1 cellular context compared by ENCODE assay signal in genomic region chr6:122609881-122610689, GRCh38.
TF ChIP-seq lines count a peak whose summit lies in the region.

A gene with protein sequence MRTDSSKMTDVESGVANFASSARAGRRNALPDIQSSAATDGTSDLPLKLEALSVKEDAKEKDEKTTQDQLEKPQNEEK (plus strand): TSS chr6:122610405. CDS start chr6:122717795, 107,390 bp downstream.

TF ChIP-seq in HepG2, 621 proteins besides CTCF, POLR2A, EP300 and RAD21 (continued from another document and continues in another):
- TF ChIP-seq ZBTB10 (CRISPR knock-in tag; IDR thresholded peaks at IDR 0.05; ENCODE audit: borderline replicate concordance) (no peak), ZNF883 (CRISPR knock-in tag; IDR thresholded peaks at IDR 0.05; ENCODE audit: not compliant biosample characterization) (peak; percentile 93), ZBTB7B (CRISPR knock-in tag; IDR thresholded peaks at IDR 0.05) (0 out of 2 replicates have a peak, but pooled peaks have one; percentile 52), POGK (CRISPR knock-in tag; conservative IDR thresholded peaks at IDR 0.05) (0 out of 2 replicates have a peak, but pooled peaks have one; percentile 40), SP140L (CRISPR knock-in tag; IDR thresholded peaks at IDR 0.05; ENCODE audit: borderline replicate concordance) (no peak), HINFP (CRISPR knock-in tag; IDR thresholded peaks at IDR 0.05; ENCODE audit: low read depth) (0 out of 2 replicates have a peak, but pooled peaks have one; percentile 46), ZNF235 (CRISPR knock-in tag; IDR thresholded peaks at IDR 0.05; ENCODE audit: borderline replicate concordance) (no peak), ZNF83 (CRISPR knock-in tag; IDR thresholded peaks at IDR 0.05; ENCODE audit: borderline replicate concordance) (no peak), ZSCAN20 (CRISPR knock-in tag; IDR thresholded peaks at IDR 0.05; ENCODE audit: borderline replicate concordance) (no peak), REL (CRISPR knock-in tag; conservative IDR thresholded peaks at IDR 0.05) (0 out of 2 replicates have a peak, but pooled peaks have one; percentile 34), ZNF570 (CRISPR knock-in tag; IDR thresholded peaks at IDR 0.05; ENCODE audit: borderline replicate concordance) (no peak), ZFP90 (CRISPR knock-in tag; IDR thresholded peaks at IDR 0.05; ENCODE audit: borderline replicate concordance) (no peak; the same call in 1 of the 2 replicates), CBX5 (CRISPR knock-in tag; IDR thresholded peaks at IDR 0.05; ENCODE audit: borderline replicate concordance) (no peak; the same call in 1 of the 2 replicates), SETDB1 (CRISPR knock-in tag; IDR thresholded peaks at IDR 0.05; ENCODE audit: borderline replicate concordance) (no peak), GRHL1 (CRISPR knock-in tag; conservative IDR thresholded peaks at IDR 0.05) (no peak), TSC22D2 (CRISPR knock-in tag; IDR thresholded peaks at IDR 0.05; ENCODE audit: borderline replicate concordance) (no peak), MAX (IDR thresholded peaks at IDR 0.05) (peak; percentile 38; the same call in 1 of the 2 replicates), ZNF562 (CRISPR knock-in tag; IDR thresholded peaks at IDR 0.05; ENCODE audit: borderline replicate concordance) (no peak; the same call in 1 of the 2 replicates), ZNF432 (CRISPR knock-in tag; IDR thresholded peaks at IDR 0.05; ENCODE audit: borderline replicate concordance) (no peak), ZFAT (CRISPR knock-in tag; conservative IDR thresholded peaks at IDR 0.05) (no peak), JUNB (CRISPR knock-in tag; IDR thresholded peaks at IDR 0.05; ENCODE audit: borderline replicate concordance) (0 out of 2 replicates have a peak, but pooled peaks have one; percentile 24), ZNF615 (CRISPR knock-in tag; IDR thresholded peaks at IDR 0.05; ENCODE audit: borderline replicate concordance) (no peak), ZNF230 (CRISPR knock-in tag; IDR thresholded peaks at IDR 0.05) (no peak), BHLHE40 (IDR thresholded peaks at IDR 0.05; ENCODE audit: low read length) (peak; percentile 66), ZNF629 (CRISPR knock-in tag; conservative IDR thresholded peaks at IDR 0.05) (no peak), DNMT1 (CRISPR knock-in tag; IDR thresholded peaks at IDR 0.05) (no peak), ZNF572 (CRISPR knock-in tag; IDR thresholded peaks at IDR 0.05) (no peak), AHR (CRISPR knock-in tag; IDR thresholded peaks at IDR 0.05) (no peak), ZNF564 (CRISPR knock-in tag; IDR thresholded peaks at IDR 0.05) (peak; percentile 91), TARDBP (CRISPR knock-in tag; IDR thresholded peaks at IDR 0.05) (0 out of 2 replicates have a peak, but pooled peaks have one; percentile 22), GATAD1 (CRISPR knock-in tag; IDR thresholded peaks at IDR 0.05) (0 out of 2 replicates have a peak, but pooled peaks have one; percentile 13), ZNF530 (CRISPR knock-in tag; IDR thresholded peaks at IDR 0.05; ENCODE audit: low read depth) (no peak), ZNF556 (CRISPR knock-in tag; IDR thresholded peaks at IDR 0.05; ENCODE audit: borderline replicate concordance) (peak; percentile 87), PITX1 (CRISPR knock-in tag; IDR thresholded peaks at IDR 0.05) (no peak), TOPORS (CRISPR knock-in tag; IDR thresholded peaks at IDR 0.05) (0 out of 2 replicates have a peak, but pooled peaks have one; percentile 21), DMAP1 (CRISPR knock-in tag; IDR thresholded peaks at IDR 0.05) (peak; percentile 33; the same call in 1 of the 2 replicates), ZNF616 (CRISPR knock-in tag; IDR thresholded peaks at IDR 0.05; ENCODE audit: low read depth) (no peak), SUZ12 (IDR thresholded peaks at IDR 0.05; ENCODE audit: low read depth, low read length) (no peak), ZNF816 (CRISPR knock-in tag; IDR thresholded peaks at IDR 0.05; ENCODE audit: borderline replicate concordance) (no peak), TCF12 (IDR thresholded peaks at IDR 0.05) (no peak), TCF12 (CRISPR knock-in tag; IDR thresholded peaks at IDR 0.05) (no peak), ZNF670 (CRISPR knock-in tag; IDR thresholded peaks at IDR 0.05; ENCODE audit: borderline replicate concordance) (peak; percentile 55; the same call in 1 of the 2 replicates)
- TF ChIP-seq, protein P1, sequence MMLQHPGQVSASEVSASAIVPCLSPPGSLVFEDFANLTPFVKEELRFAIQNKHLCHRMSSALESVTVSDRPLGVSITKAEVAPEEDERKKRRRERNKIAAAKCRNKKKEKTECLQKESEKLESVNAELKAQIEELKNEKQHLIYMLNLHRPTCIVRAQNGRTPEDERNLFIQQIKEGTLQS (CRISPR knock-in tag; IDR thresholded peaks at IDR 0.05), result 0 out of 2 replicates have a peak, but pooled peaks have one; percentile 36
- TF ChIP-seq, protein P2, sequence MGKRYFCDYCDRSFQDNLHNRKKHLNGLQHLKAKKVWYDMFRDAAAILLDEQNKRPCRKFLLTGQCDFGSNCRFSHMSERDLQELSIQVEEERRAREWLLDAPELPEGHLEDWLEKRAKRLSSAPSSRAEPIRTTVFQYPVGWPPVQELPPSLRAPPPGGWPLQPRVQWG (CRISPR knock-in tag; IDR thresholded peaks at IDR 0.05; ENCODE audit: borderline replicate concordance, low read depth), result no peak
- TF ChIP-seq, protein P3, sequence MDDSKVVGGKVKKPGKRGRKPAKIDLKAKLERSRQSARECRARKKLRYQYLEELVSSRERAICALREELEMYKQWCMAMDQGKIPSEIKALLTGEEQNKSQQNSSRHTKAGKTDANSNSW (CRISPR knock-in tag; IDR thresholded peaks at IDR 0.05; ENCODE audit: borderline replicate concordance), result no peak; the same call in 1 of the 2 replicates
- TF ChIP-seq, protein P4, sequence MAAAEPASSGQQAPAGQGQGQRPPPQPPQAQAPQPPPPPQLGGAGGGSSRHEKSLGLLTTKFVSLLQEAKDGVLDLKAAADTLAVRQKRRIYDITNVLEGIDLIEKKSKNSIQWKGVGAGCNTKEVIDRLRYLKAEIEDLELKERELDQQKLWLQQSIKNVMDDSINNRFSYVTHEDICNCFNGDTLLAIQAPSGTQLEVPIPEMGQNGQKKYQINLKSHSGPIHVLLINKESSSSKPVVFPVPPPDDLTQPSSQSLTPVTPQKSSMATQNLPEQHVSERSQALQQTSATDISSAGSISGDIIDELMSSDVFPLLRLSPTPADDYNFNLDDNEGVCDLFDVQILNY (CRISPR knock-in tag; conservative IDR thresholded peaks at IDR 0.05), result no peak
- TF ChIP-seq, protein P5, sequence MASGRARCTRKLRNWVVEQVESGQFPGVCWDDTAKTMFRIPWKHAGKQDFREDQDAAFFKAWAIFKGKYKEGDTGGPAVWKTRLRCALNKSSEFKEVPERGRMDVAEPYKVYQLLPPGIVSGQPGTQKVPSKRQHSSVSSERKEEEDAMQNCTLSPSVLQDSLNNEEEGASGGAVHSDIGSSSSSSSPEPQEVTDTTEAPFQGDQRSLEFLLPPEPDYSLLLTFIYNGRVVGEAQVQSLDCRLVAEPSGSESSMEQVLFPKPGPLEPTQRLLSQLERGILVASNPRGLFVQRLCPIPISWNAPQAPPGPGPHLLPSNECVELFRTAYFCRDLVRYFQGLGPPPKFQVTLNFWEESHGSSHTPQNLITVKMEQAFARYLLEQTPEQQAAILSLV (CRISPR knock-in tag; IDR thresholded peaks at IDR 0.05; ENCODE audit: borderline replicate concordance), result peak; percentile 80; the same call in 1 of the 2 replicates
- TF ChIP-seq, protein P6, sequence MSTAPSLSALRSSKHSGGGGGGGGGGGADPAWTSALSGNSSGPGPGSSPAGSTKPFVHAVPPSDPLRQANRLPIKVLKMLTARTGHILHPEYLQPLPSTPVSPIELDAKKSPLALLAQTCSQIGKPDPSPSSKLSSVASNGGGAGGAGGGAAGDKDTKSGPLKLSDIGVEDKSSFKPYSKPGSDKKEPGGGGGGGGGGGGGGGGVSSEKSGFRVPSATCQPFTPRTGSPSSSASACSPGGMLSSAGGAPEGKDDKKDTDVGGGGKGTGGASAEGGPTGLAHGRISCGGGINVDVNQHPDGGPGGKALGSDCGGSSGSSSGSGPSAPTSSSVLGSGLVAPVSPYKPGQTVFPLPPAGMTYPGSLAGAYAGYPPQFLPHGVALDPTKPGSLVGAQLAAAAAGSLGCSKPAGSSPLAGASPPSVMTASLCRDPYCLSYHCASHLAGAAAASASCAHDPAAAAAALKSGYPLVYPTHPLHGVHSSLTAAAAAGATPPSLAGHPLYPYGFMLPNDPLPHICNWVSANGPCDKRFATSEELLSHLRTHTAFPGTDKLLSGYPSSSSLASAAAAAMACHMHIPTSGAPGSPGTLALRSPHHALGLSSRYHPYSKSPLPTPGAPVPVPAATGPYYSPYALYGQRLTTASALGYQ (CRISPR knock-in tag; IDR thresholded peaks at IDR 0.05), result no peak
- TF ChIP-seq, protein P7, sequence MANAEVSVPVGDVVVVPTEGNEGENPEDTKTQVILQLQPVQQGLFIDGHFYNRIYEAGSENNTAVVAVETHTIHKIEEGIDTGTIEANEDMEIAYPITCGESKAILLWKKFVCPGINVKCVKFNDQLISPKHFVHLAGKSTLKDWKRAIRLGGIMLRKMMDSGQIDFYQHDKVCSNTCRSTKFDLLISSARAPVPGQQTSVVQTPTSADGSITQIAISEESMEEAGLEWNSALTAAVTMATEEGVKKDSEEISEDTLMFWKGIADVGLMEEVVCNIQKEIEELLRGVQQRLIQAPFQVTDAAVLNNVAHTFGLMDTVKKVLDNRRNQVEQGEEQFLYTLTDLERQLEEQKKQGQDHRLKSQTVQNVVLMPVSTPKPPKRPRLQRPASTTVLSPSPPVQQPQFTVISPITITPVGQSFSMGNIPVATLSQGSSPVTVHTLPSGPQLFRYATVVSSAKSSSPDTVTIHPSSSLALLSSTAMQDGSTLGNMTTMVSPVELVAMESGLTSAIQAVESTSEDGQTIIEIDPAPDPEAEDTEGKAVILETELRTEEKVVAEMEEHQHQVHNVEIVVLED (CRISPR knock-in tag; IDR thresholded peaks at IDR 0.05; ENCODE audit: borderline replicate concordance), result no peak; the same call in 1 of the 2 replicates
- TF ChIP-seq, protein P8, sequence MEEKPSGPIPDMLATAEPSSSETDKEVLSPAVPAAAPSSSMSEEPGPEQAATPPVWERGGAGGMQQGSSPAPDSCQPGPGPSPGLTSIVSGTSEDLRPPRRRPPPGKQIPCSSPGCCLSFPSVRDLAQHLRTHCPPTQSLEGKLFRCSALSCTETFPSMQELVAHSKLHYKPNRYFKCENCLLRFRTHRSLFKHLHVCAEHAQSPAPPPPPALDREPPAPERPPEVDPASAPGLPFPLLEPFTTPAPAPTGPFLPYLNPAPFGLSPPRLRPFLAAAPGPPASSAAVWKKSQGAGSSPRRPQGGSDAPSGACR (CRISPR knock-in tag; IDR thresholded peaks at IDR 0.05), result 0 out of 2 replicates have a peak, but pooled peaks have one; percentile 37
